In genomic region chr3:71543371-71544016, GRCh38 we compare ENCODE assay signal across 9 cellular contexts. TPM values are rescaled to one million over a fixed set of nuclear protein-coding genes. Genes with fewer than 3 reads are reported as not detected.
DNase-seq lines count a peak whose midpoint lies in the region; ATAC-seq and TF ChIP-seq lines count a peak whose summit lies in the region.
"Had no signal": no experiment of that assay in that cellular context is flagged by ENCODE, and none has a peak within 500 bp of the region (broad histone marks: within the 10 kb centered on the region; RNA-seq: fewer than 3 reads in every experiment).

No MANE protein-coding gene starts in this region.

- POLR2A ChIA-PET in OCI-LY7 (lab: Charles Lee), result interaction anchor here (0.6 to 3.5 kb wide), 15 partner anchors 11 to 200 kb away, joined by 3 to 23 read pairs (median 4); partner anchors contain the start of gene FOXP1

- TF ChIP-seq EP300 in suprapubic skin (IDR thresholded peaks at IDR 0.05) (no peak), ovary (IDR thresholded peaks at IDR 0.05) (no peak)

- ATAC-seq in left ventricle myocardium superior (peak; percentile 4), HG03139 (IDR thresholded peaks at IDR 0.05; ENCODE audit: unreplicated experiment) (no peak)

- TF ChIP-seq CTCF in OCI-LY7 (conservative IDR thresholded peaks at IDR 0.05; ENCODE audit: low read length) (no peak), suprapubic skin (IDR thresholded peaks at IDR 0.05) (no peak), ovary (IDR thresholded peaks at IDR 0.05) (no peak)

- H3K4me1 ChIP-seq in OCI-LY7 (ENCODE audit: insufficient read depth, low read length, poor library complexity, severe bottlenecking), result peaks cover 88% of the 10 kb centered on the region
- peaks cover 25% of the 10 kb centered on the region for H3K4me1 ChIP-seq in suprapubic skin
- peaks cover 7% of the 10 kb centered on the region for H3K4me1 ChIP-seq in ovary (ENCODE audit: insufficient read depth)

- DNase-seq in activated T-cell treated with anti-CD3 and anti-CD28 coated beads for 48 hours (ENCODE audit: low read depth), result peak; percentile 12
- DNase-seq in activated T-cell treated with anti-CD3 and anti-CD28 coated beads for 4 hours, result no peak
- DNase-seq in OCI-LY7 (ENCODE audit: low spot score), result peak; percentile 68
- no peak for DNase-seq in left ventricle myocardium superior
- no peak for DNase-seq in suprapubic skin (ENCODE audit: low spot score in 2 of 2)
- DNase-seq in ovary, result no peak
- DNase-seq in kidney tubule cell (ENCODE audit: low spot score), result no peak
- DNase-seq: CD8-positive, alpha-beta memory T cell had no signal

- BruUV-seq in OCI-LY7 (replicated peaks; lab: Mats Ljungman, UMichigan), result TSS peak; percentile 96

- H3K27me3 ChIP-seq in suprapubic skin (no peaks in the 10 kb centered on the region), ovary (no peaks in the 10 kb centered on the region)

- H3K36me3 ChIP-seq in OCI-LY7 (ENCODE audit: insufficient read depth, low read length) (peaks cover 24% of the 10 kb centered on the region), suprapubic skin (no peaks in the 10 kb centered on the region), ovary (no peaks in the 10 kb centered on the region)

- H3K9me3 ChIP-seq in OCI-LY7 (ENCODE audit: low read length) (no peaks in the 10 kb centered on the region), suprapubic skin (no peaks in the 10 kb centered on the region), ovary (no peaks in the 10 kb centered on the region)

- WGBS in suprapubic skin, result 57% methylated on average over 3 of the region's 3 CpGs
- WGBS in ovary, 3 donors, result 68 to 87% (median 87%) methylated on average over 3 of the region's 3 CpGs

- TF ChIP-seq POLR2A in suprapubic skin (IDR thresholded peaks at IDR 0.05), result no peak
- TF ChIP-seq POLR2A in ovary (IDR thresholded peaks at IDR 0.05), result no peak

- H3K27ac ChIP-seq in OCI-LY7 (ENCODE audit: low read depth, low read length, poor library complexity, severe bottlenecking), result peak overlapping the region; percentile 85
- peak overlapping the region; percentile 57 for H3K27ac ChIP-seq in suprapubic skin
- H3K27ac ChIP-seq in ovary, result no peak overlapping the region

- H4K20me1 ChIP-seq in OCI-LY7 (ENCODE audit: insufficient read depth, low read length), result no peaks in the 10 kb centered on the region

- CTCF ChIA-PET in OCI-LY7 (lab: Charles Lee; ENCODE audit: unreplicated experiment), result interaction anchor here (0.5 to 1.2 kb wide), 3 partner anchors 21 to 76 kb away, joined by 3 to 4 read pairs (median 3); no protein-coding TSS in a partner anchor

- intact Hi-C loops in OCI-LY7 (cut with micrococcal nuclease; ENCODE audit: unreplicated experiment) (loop anchor here (10.0 kb wide), 1 partner anchor 561 kb away; no protein-coding TSS in a partner anchor), left ventricle myocardium superior (cut with micrococcal nuclease) (no loop called here), ovary (cut with DNase I) (no loop called here)

- peak overlapping the region; percentile 56 for H3K4me3 ChIP-seq in OCI-LY7 (ENCODE audit: low read depth, low read length, poor library complexity, severe bottlenecking)
- no peak overlapping the region for H3K4me3 ChIP-seq in suprapubic skin
- H3K4me3 ChIP-seq in ovary, result no peak overlapping the region

- H3K9me2 ChIP-seq in OCI-LY7 (ENCODE audit: insufficient read depth, low read length), result no peaks in the 10 kb centered on the region

- H2AFZ ChIP-seq in OCI-LY7 (ENCODE audit: low read length), result peak overlapping the region; percentile 0; the same call in 1 of the 2 replicates

- H3K4me2 ChIP-seq in OCI-LY7 (ENCODE audit: low read length), result peak overlapping the region; percentile 69

- H3K79me2 ChIP-seq in OCI-LY7 (ENCODE audit: insufficient read depth, low read depth, low read length), result peaks cover 64% of the 10 kb centered on the region; the same call in 1 of the 2 replicates

RNA-seq across cellular contexts. Expression of gene FOXP1, which starts 40.0 kb away (rescaled TPM):
- 67.2 and 87.3 TPM in 2 replicates for total RNA-seq in OCI-LY7 (2014; rRNA removed; shearing (Covaris generic))
- total RNA-seq in OCI-LY7 (2022) (151 and 168 TPM in 2 replicates), left ventricle myocardium superior (35.2 TPM), suprapubic skin (100 to 1,000 TPM in 1 of 4 donors, 10 to 100 TPM in 3; 49.8 to 157 (median 71.9) TPM), ovary (100 to 1,000 TPM in 6 of 7 donors, 10 to 100 TPM in 1; 89.4 to 126 (median 119) TPM)
- 10 to 100 TPM; 31.7 to 42.6 TPM for polyA plus RNA-seq in ovary

Comparison
In these comparisons a context has a peak if more than half of its experiments do, and no peak if none do; other contexts are left out.
1. DNase-seq: peak in activated T-cell treated with anti-CD3 and anti-CD28 coated beads for 48 hours (single experiment) and OCI-LY7 (single experiment); none in activated T-cell treated with anti-CD3 and anti-CD28 coated beads for 4 hours (single experiment), left ventricle myocardium superior (single experiment), suprapubic skin (0 of 2), ovary (0 of 5) and kidney tubule cell (single experiment).
2. H3K27ac ChIP-seq: peak in OCI-LY7 (single experiment) and suprapubic skin (single experiment); none in ovary (0 of 2).